Comparison of ENCODE assay signal across 15 cellular contexts in the genomic region with DNA sequence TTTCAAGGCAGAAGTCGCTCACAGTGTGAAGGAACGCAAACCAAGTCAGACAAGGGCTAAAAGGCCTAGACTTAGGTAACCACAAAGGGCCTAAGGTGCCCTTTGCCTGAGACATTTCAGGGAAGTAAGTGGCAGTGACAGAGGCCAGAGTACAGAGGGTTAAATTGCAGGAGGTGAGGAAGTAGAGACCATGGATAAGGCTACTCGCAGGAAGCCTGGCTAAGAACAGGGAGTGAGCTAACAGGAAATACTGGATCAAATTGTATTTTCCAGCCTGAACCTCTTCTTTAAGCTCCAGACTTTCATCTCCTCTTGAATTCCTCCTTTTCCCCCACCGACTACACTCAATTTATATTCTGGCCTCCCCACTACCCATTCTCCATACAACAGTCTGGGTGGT. TPM values are rescaled to one million over a fixed set of nuclear protein-coding genes. Genes with fewer than 3 reads are reported as not detected.
DNase-seq lines count a peak whose midpoint lies in the region; ATAC-seq and TF ChIP-seq lines count a peak whose summit lies in the region.
"Had no signal": no experiment of that assay in that cellular context is flagged by ENCODE, and none has a peak within 500 bp of the region (broad histone marks: within the 10 kb centered on the region; RNA-seq: fewer than 3 reads in every experiment).

No MANE protein-coding gene starts in this region.

- H3K36me3 Mint-ChIP-seq in activated T-cell treated with anti-CD3 and anti-CD28 coated beads, Interleukin-2, amount 50 U/mL, for 4 hours (ENCODE audit: insufficient read depth) = no peaks in the 10 kb centered on the region

- 88% methylated on average over 4 of the region's 4 CpGs for WGBS in esophagus muscularis mucosa

- no peaks in the 10 kb centered on the region for H3K9me3 ChIP-seq in esophagus muscularis mucosa
- H3K9me3 ChIP-seq in osteoblast (ENCODE audit: low read depth, low read length) = no peaks in the 10 kb centered on the region

- no peak for TF ChIP-seq EP300 in esophagus muscularis mucosa (IDR thresholded peaks at IDR 0.05)

- POLR2A ChIA-PET in RWPE1 (lab: Yijun Ruan, JAX; ENCODE audit: low non-redundant PET) = no interaction called here

- H3K27ac ChIP-seq in RWPE1 (peak overlapping the region; percentile 23; the same call in 1 of the 2 replicates), esophagus muscularis mucosa (replicated peaks in 1 of 4) (peak overlapping the region in 2 of 4 donors; percentile 12 to 17), osteoblast (ENCODE audit: low read depth, low read length) (peak overlapping the region; percentile 3)

- H3K4me1 Mint-ChIP-seq in activated T-cell treated with anti-CD3 and anti-CD28 coated beads, Interleukin-2, amount 50 U/mL, for 4 hours (ENCODE audit: low read depth) = no peaks in the 10 kb centered on the region

- H3K9me3 Mint-ChIP-seq in activated T-cell treated with anti-CD3 and anti-CD28 coated beads, Interleukin-2, amount 50 U/mL, for 4 hours = no peaks in the 10 kb centered on the region
- H3K9me3 Mint-ChIP-seq: GM23338 had no signal

- no peak overlapping the region for H3K4me3 Mint-ChIP-seq in activated T-cell treated with anti-CD3 and anti-CD28 coated beads, Interleukin-2, amount 50 U/mL, for 4 hours
- H3K4me3 Mint-ChIP-seq: GM23338 had no signal

- ATAC-seq in GM18873 (IDR thresholded peaks at IDR 0.05; ENCODE audit: low FRiP score, unreplicated experiment) = no peak
- no peak for ATAC-seq in activated T-cell treated with anti-CD3 and anti-CD28 coated beads, Interleukin-2, amount 50 U/mL, for 4 hours
- ATAC-seq: GM23338 had no signal

- intact Hi-C loops in esophagus muscularis mucosa (cut with DNase I) = no loop called here

- H3K27me3 ChIP-seq in esophagus muscularis mucosa (no peaks in the 10 kb centered on the region), osteoblast (ENCODE audit: insufficient read depth, low read length) (no peaks in the 10 kb centered on the region)
- H3K27me3 ChIP-seq: BLaER1 treated with 17β-estradiol and CSF1 and Interleukin-3, amounts not matched to agents 10 nM and 100 nM had no signal

- no peak for TF ChIP-seq CTCF in RWPE1 (conservative IDR thresholded peaks at IDR 0.05; ENCODE audit: low read depth)
- no peak for TF ChIP-seq CTCF in esophagus muscularis mucosa (IDR thresholded peaks at IDR 0.05)
- no peak for TF ChIP-seq CTCF in osteoblast (IDR thresholded peaks at IDR 0.05; ENCODE audit: extremely low read depth, low read depth, low read length)

- no peak overlapping the region for H3K4me2 ChIP-seq in osteoblast (ENCODE audit: insufficient read depth, low read length)
- H3K4me2 ChIP-seq: GM23338 had no signal

- peaks cover 29 to 72% (median 60%) of the 10 kb centered on the region in 4 donors for H3K4me1 ChIP-seq in esophagus muscularis mucosa
- peaks cover 16% of the 10 kb centered on the region for H3K4me1 ChIP-seq in osteoblast (ENCODE audit: insufficient read depth, low read length)

- H3K36me3 ChIP-seq in esophagus muscularis mucosa (peaks cover 0 to 3% (median 0%) of the 10 kb centered on the region in 4 donors), osteoblast (ENCODE audit: insufficient read depth, low read length) (no peaks in the 10 kb centered on the region)
- H3K36me3 ChIP-seq: BLaER1 treated with 17β-estradiol and CSF1 and Interleukin-3, amounts not matched to agents 10 nM and 100 nM had no signal

- CTCF ChIA-PET in RWPE1 (lab: Yijun Ruan, JAX) = interaction anchor here (0.6 kb wide), 1 partner anchor 595 kb away, joined by 3 read pairs; no protein-coding TSS in a partner anchor

- H3K4me3 ChIP-seq in esophagus muscularis mucosa (no peak overlapping the region), osteoblast (ENCODE audit: insufficient read depth, low read length) (no peak overlapping the region)
- H3K4me3 ChIP-seq: BLaER1 treated with 17β-estradiol and CSF1 and Interleukin-3, amounts not matched to agents 10 nM and 100 nM; GM23338 had no signal

- peaks cover 55% of the 10 kb centered on the region for H4K20me1 ChIP-seq in osteoblast (ENCODE audit: insufficient read depth, low read length)

- no peak for TF ChIP-seq POLR2A in esophagus muscularis mucosa (IDR thresholded peaks at IDR 0.05; ENCODE audit: low read depth)

- H2AFZ ChIP-seq in osteoblast (ENCODE audit: low read length) = no peak overlapping the region
- H2AFZ ChIP-seq: GM23338 had no signal

- H3K79me2 ChIP-seq in osteoblast (ENCODE audit: insufficient read depth, low read length) = peaks cover 91% of the 10 kb centered on the region

- DNase-seq in NCI-H510A treated with DMSO at 0.1 percent for 48 hours (lab: John Stamatoyannopoulos, UW) = peak; percentile 13
- no peak for DNase-seq in NCI-H510A (lab: John Stamatoyannopoulos, UW)
- no peak for DNase-seq in RWPE1 (ENCODE audit: low spot score)
- peak; percentile 45 for DNase-seq in esophagus muscularis mucosa (ENCODE audit: extremely low spot score)
- DNase-seq in osteoblast (ENCODE audit: insufficient read length, low spot score, missing footprints) = no peak
- no peak for DNase-seq in activated T-cell treated with anti-CD3 and anti-CD28 coated beads, Interleukin-2, amount 50 U/mL, for 4 hours
- no peak for DNase-seq in activated T-cell treated with anti-CD3 and anti-CD28 coated beads, Interleukin-2, amount 50 U/mL, for 48 hours
- DNase-seq: GF-D8, KG1, NCI-H1092, NCI-H146, NCI-H2107 had no signal

- no peaks in the 10 kb centered on the region for H3K27me3 Mint-ChIP-seq in activated T-cell treated with anti-CD3 and anti-CD28 coated beads, Interleukin-2, amount 50 U/mL, for 4 hours (ENCODE audit: low read depth)

RNA-seq across cellular contexts. Expression of a gene that starts 16.6 kb away (rescaled TPM):
- 100 to 1,000 TPM in 3 of 4 donors, 10 to 100 TPM in 1; 89.3 to 173 (median 156) TPM for total RNA-seq in esophagus muscularis mucosa
- 35.4 and 36.6 TPM in 2 replicates for total RNA-seq in osteoblast
- 10 to 100 TPM in 1 of 3 donors, 1 to 10 TPM in 2; 6.9 to 11.9 (median 9.9) TPM for total RNA-seq in activated T-cell treated with anti-CD3 and anti-CD28 coated beads, Interleukin-2, amount 50 U/mL, for 4 hours

RNA-seq across cellular contexts. Expression of a gene that starts 39.7 kb away (rescaled TPM):
- 10 to 100 TPM in 2 of 4 donors, 1 to 10 TPM in 2; 7.6 to 19.8 (median 10.7) TPM for total RNA-seq in esophagus muscularis mucosa
- total RNA-seq in osteoblast = 9.0 and 10.3 TPM in 2 replicates
- total RNA-seq in activated T-cell treated with anti-CD3 and anti-CD28 coated beads, Interleukin-2, amount 50 U/mL, for 4 hours = under 1 TPM; 0.19 to 0.32 (median 0.20) TPM

Comparison
In these comparisons a context has a peak if more than half of its experiments do, and no peak if none do; other contexts are left out.
1. DNase-seq: peak in NCI-H510A treated with DMSO at 0.1 percent for 48 hours (single experiment) and esophagus muscularis mucosa (single experiment); none in NCI-H510A (single experiment), RWPE1 (single experiment), osteoblast (single experiment), activated T-cell treated with anti-CD3 and anti-CD28 coated beads, Interleukin-2, amount 50 U/mL, for 4 hours (single experiment) and activated T-cell treated with anti-CD3 and anti-CD28 coated beads, Interleukin-2, amount 50 U/mL, for 48 hours (0 of 2).